8 cellular contexts compared by ENCODE assay signal in the genomic region with DNA sequence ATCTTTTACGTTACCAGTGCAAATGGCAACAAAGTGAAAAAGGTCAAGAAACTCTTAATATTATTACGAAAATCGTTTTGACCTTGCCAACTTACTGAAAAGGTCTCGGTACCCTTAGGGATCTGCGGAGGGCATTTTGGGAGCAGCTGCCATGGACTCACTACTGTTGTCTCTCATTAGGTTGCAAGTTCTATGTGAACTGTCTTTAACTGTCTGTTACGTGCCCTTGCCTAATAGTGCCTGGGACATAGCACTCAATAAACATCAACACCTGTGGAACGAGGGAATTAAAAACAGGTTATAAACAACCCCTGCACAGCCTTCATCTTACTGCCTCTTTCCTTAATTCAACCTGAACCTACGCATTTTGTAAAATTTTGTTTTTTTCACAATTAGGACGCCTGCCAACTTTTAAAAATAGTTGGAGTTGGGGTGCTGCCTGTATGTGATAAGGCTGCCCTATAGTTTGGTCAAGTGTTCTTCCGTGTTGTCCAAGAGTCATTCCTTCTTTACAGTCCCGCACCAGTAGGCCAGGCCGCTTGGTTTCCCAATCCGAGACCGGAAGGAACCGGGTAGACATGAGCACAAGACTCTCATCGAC. TPM values are rescaled to one million over a fixed set of nuclear protein-coding genes. Genes with fewer than 3 reads are reported as not detected.
DNase-seq lines count a peak whose midpoint lies in the region; ATAC-seq and TF ChIP-seq lines count a peak whose summit lies in the region.

No MANE protein-coding gene starts in this region.

- ATAC-seq in GM18511 (IDR thresholded peaks at IDR 0.05; ENCODE audit: unreplicated experiment) = peak; percentile 38
- ATAC-seq in natural killer cell treated with Interleukin-12 subunit alpha and Interleukin-12 subunit beta and Interleukin-15 and Interleukin-18, amount 100 ng/mL, for 72 hours = peak in 1 of 2 donors; percentile 34

- DNase-seq in HFF-Myc (ENCODE audit: extremely low read depth, low read depth) (no peak), NT2/D1 (ENCODE audit: low read depth, low spot score) (no peak), OCI-M2 (lab: John Stamatoyannopoulos, UW; ENCODE audit: unreplicated experiment) (no peak), SIG-M5 treated with dmso at 0.1 percent for 504 hours (lab: John Stamatoyannopoulos, UW; ENCODE audit: unreplicated experiment) (no peak), Kasumi-1 (lab: John Stamatoyannopoulos, UW) (no peak)
- DNase-seq in natural killer cell treated with Interleukin-12 subunit alpha and Interleukin-12 subunit beta and Interleukin-15 and Interleukin-18, amount 100 ng/mL, for 72 hours (ENCODE audit: low spot score) = no peak

- H3K36me3 ChIP-seq in NT2/D1 (ENCODE audit: insufficient read depth, insufficient read length, low read length) = no peaks in the 10 kb centered on the region
- H3K36me3 ChIP-seq in endocrine pancreas (ENCODE audit: control insufficient read depth, insufficient read depth, low read length) = no peaks in the 10 kb centered on the region

- no peaks in the 10 kb centered on the region for H3K9me3 Mint-ChIP-seq in natural killer cell treated with Interleukin-12 subunit alpha and Interleukin-12 subunit beta and Interleukin-15 and Interleukin-18, amount 100 ng/mL, for 72 hours

- peak overlapping the region; percentile 65 for H3K9ac ChIP-seq in NT2/D1 (ENCODE audit: insufficient read length, low read depth)
- H3K9ac ChIP-seq in endocrine pancreas (ENCODE audit: control insufficient read depth, insufficient read depth, low read length) = peak overlapping the region; percentile 67

- H3K4me1 ChIP-seq in NT2/D1 (ENCODE audit: insufficient read depth, insufficient read length) = no peaks in the 10 kb centered on the region
- H3K4me1 ChIP-seq in endocrine pancreas (ENCODE audit: control insufficient read depth, insufficient read depth, low read length) = peaks cover 27% of the 10 kb centered on the region

- H3K27me3 ChIP-seq in NT2/D1 (ENCODE audit: insufficient read depth, insufficient read length) (no peaks in the 10 kb centered on the region), endocrine pancreas (ENCODE audit: control insufficient read depth, insufficient read depth, low read length) (no peaks in the 10 kb centered on the region)

- no peak for TF ChIP-seq CTCF in HFF-Myc (IDR thresholded peaks at IDR 0.05; ENCODE audit: low read depth, low read length, missing control alignments)

- H3K27ac Mint-ChIP-seq in natural killer cell treated with Interleukin-12 subunit alpha and Interleukin-12 subunit beta and Interleukin-15 and Interleukin-18, amount 100 ng/mL, for 72 hours = peak overlapping the region; percentile 99

- peak overlapping the region; percentile 93 for H3K4me3 Mint-ChIP-seq in natural killer cell treated with Interleukin-12 subunit alpha and Interleukin-12 subunit beta and Interleukin-15 and Interleukin-18, amount 100 ng/mL, for 72 hours

- no peaks in the 10 kb centered on the region for H3K27me3 Mint-ChIP-seq in natural killer cell treated with Interleukin-12 subunit alpha and Interleukin-12 subunit beta and Interleukin-15 and Interleukin-18, amount 100 ng/mL, for 72 hours

- no peaks in the 10 kb centered on the region for H3K36me3 Mint-ChIP-seq in natural killer cell treated with Interleukin-12 subunit alpha and Interleukin-12 subunit beta and Interleukin-15 and Interleukin-18, amount 100 ng/mL, for 72 hours

- H3K4me1 Mint-ChIP-seq in natural killer cell treated with Interleukin-12 subunit alpha and Interleukin-12 subunit beta and Interleukin-15 and Interleukin-18, amount 100 ng/mL, for 72 hours (ENCODE audit: low read depth in 2 of 2) = peaks cover 12 to 19% of the 10 kb centered on the region in 2 donors

- H3K9me3 ChIP-seq in NT2/D1 (ENCODE audit: insufficient read depth, low read length) (no peaks in the 10 kb centered on the region), endocrine pancreas (ENCODE audit: control insufficient read depth, low read length) (no peaks in the 10 kb centered on the region)

- H3K4me3 ChIP-seq in HFF-Myc (replicated peaks; ENCODE audit: low read depth, low read length) = peak overlapping the region; percentile 67
- peak overlapping the region; percentile 81 for H3K4me3 ChIP-seq in NT2/D1 (ENCODE audit: insufficient read length, low read depth)
- H3K4me3 ChIP-seq in endocrine pancreas (ENCODE audit: control insufficient read depth, insufficient read depth, low read length) = peak overlapping the region; percentile 81

RNA-seq across cellular contexts. Expression of a gene that starts 0.5 kb away (rescaled TPM):
- 10 to 100 TPM; 74.0 to 92.2 TPM for total RNA-seq in natural killer cell treated with Interleukin-12 subunit alpha and Interleukin-12 subunit beta and Interleukin-15 and Interleukin-18, amount 100 ng/mL, for 72 hours
